8 cellular contexts compared by ENCODE assay signal in genomic region chrX:39821011-39821708, GRCh38.
A peak's percentile ranks its signal among the peaks of the same experiment; 100 is the strongest.
DNase-seq lines count a peak whose midpoint lies in the region; ATAC-seq and TF ChIP-seq lines count a peak whose summit lies in the region.

No MANE protein-coding gene starts in this region.

- CTCF ChIA-PET in HEK293 (lab: Yijun Ruan, JAX) = no interaction called here

- peak; percentile 53 for DNase-seq in activated CD8-positive, alpha-beta memory T cell treated with anti-CD3 and anti-CD28 coated beads, Interleukin-2, amount 50 U/mL, for 4 hours
- DNase-seq in right cardiac atrium = peak; percentile 37 to 82 (median 79)
- DNase-seq in stimulated activated CD4-positive, alpha-beta T cell treated with anti-CD3 and anti-CD28 coated beads, Interleukin-4, amount 100 ng/mL, for 1 hour = peak; percentile 59
- no peak for DNase-seq in MM.1S
- no peak for DNase-seq in Kasumi-1 (lab: John Stamatoyannopoulos, UW)

- intact Hi-C loops in right cardiac atrium (cut with DNase I) = no loop called here

- H3K4me3 ChIP-seq in ACC112 (ENCODE audit: low read depth, low read length) (peak overlapping the region; percentile 74), HEK293 (ENCODE audit: low read depth, low read length) (peak overlapping the region; percentile 23), right cardiac atrium (ENCODE audit: low read length) (peak overlapping the region; percentile 83), MM.1S (ENCODE audit: low read length) (no peak overlapping the region)

- 2% methylated on average over 87 of the region's 88 CpGs for WGBS in right cardiac atrium

- H3K27ac ChIP-seq in ACC112 (ENCODE audit: low read depth, low read length) (no peak overlapping the region; the same call in 1 of the 2 replicates), HEK293 (ENCODE audit: extremely low read depth, low read depth, low read length) (no peak overlapping the region; the same call in 1 of the 2 replicates), right cardiac atrium (ENCODE audit: low read length) (no peak overlapping the region), MM.1S (ENCODE audit: low read length) (no peak overlapping the region)

- no peak overlapping the region for H3K4me2 ChIP-seq in MM.1S (ENCODE audit: low read depth, low read length)

- no peaks in the 10 kb centered on the region for H4K20me1 ChIP-seq in MM.1S (ENCODE audit: insufficient read depth, low read length)

- H3K27me3 ChIP-seq in ACC112 (ENCODE audit: insufficient read depth, low read length) = no peaks in the 10 kb centered on the region
- H3K27me3 ChIP-seq in right cardiac atrium (ENCODE audit: control insufficient read depth, insufficient read depth) = no peaks in the 10 kb centered on the region
- H3K27me3 ChIP-seq in MM.1S (replicated peaks; ENCODE audit: insufficient read depth, low read length) = no peaks in the 10 kb centered on the region

- ATAC-seq in right cardiac atrium (peak; percentile 48 to 66), GM19467 (IDR thresholded peaks at IDR 0.05; ENCODE audit: unreplicated experiment) (no peak)

- POLR2A ChIA-PET in HEK293 (lab: Yijun Ruan, JAX) = no interaction called here

- H3K9me3 ChIP-seq in HEK293 (ENCODE audit: control insufficient read depth, insufficient read depth, low read depth, low read length) (no peaks in the 10 kb centered on the region; the same call in 1 of the 2 replicates), right cardiac atrium (ENCODE audit: control insufficient read depth, low read length) (no peaks in the 10 kb centered on the region), MM.1S (replicated peaks; ENCODE audit: insufficient read depth, low read length) (no peaks in the 10 kb centered on the region)

- peak overlapping the region; percentile 38 for H2AFZ ChIP-seq in ACC112 (ENCODE audit: low read length, unreplicated experiment)
- H2AFZ ChIP-seq in MM.1S (ENCODE audit: low read length) = no peak overlapping the region

- no peak overlapping the region for H3K9ac ChIP-seq in MM.1S (ENCODE audit: low read length)

- no peaks in the 10 kb centered on the region for H3K9me2 ChIP-seq in MM.1S (replicated peaks; ENCODE audit: insufficient read depth, low read length)

- H3K79me2 ChIP-seq in ACC112 (ENCODE audit: control insufficient read depth, insufficient read depth, low read length, unreplicated experiment) (no peaks in the 10 kb centered on the region), MM.1S (ENCODE audit: low read length) (no peaks in the 10 kb centered on the region)

- no peaks in the 10 kb centered on the region for H3F3A ChIP-seq in MM.1S (ENCODE audit: insufficient read depth, low read length)

- peaks cover 9% of the 10 kb centered on the region for H3K4me1 ChIP-seq in ACC112 (ENCODE audit: control insufficient read depth, insufficient read depth, low read length, unreplicated experiment)
- H3K4me1 ChIP-seq in HEK293 (ENCODE audit: control insufficient read depth, insufficient read depth, low read length) = no peaks in the 10 kb centered on the region
- no peaks in the 10 kb centered on the region for H3K4me1 ChIP-seq in right cardiac atrium (ENCODE audit: control insufficient read depth, insufficient read depth, low read length)
- no peaks in the 10 kb centered on the region for H3K4me1 ChIP-seq in MM.1S (ENCODE audit: low read length)

- H3K36me3 ChIP-seq in ACC112 (ENCODE audit: insufficient read depth, low read length) (no peaks in the 10 kb centered on the region), HEK293 (ENCODE audit: control insufficient read depth in 2 of 2, insufficient read depth in 1 of 2, low read length in 2 of 2) (no peaks in the 10 kb centered on the region), MM.1S (replicated peaks; ENCODE audit: insufficient read depth, low read length) (no peaks in the 10 kb centered on the region)

- no peak for TF ChIP-seq CTCF in HEK293 (tag by site-specific recombination; IDR thresholded peaks at IDR 0.05)
- no peak for TF ChIP-seq CTCF in MM.1S (IDR thresholded peaks at IDR 0.05; ENCODE audit: low read length)

TF ChIP-seq in HEK293, 187 proteins besides CTCF, POLR2A, EP300 and RAD21:
- TF ChIP-seq ZNF324 (tag by site-specific recombination; IDR thresholded peaks at IDR 0.05) (no peak), ZNF175 (tag by site-specific recombination; IDR thresholded peaks at IDR 0.05) (no peak), ZNF146 (tag by site-specific recombination; IDR thresholded peaks at IDR 0.05) (no peak), ZNF366 (tag by site-specific recombination; conservative IDR thresholded peaks at IDR 0.05) (no peak), ZNF362 (tag by site-specific recombination; IDR thresholded peaks at IDR 0.05) (no peak), ZNF121 (tag by site-specific recombination; IDR thresholded peaks at IDR 0.05) (no peak), ZNF621 (tag by site-specific recombination; IDR thresholded peaks at IDR 0.05) (no peak), ZNF513 (tag by site-specific recombination; IDR thresholded peaks at IDR 0.05) (no peak), ZNF501 (tag by site-specific recombination; IDR thresholded peaks at IDR 0.05) (no peak), ZNF529 (tag by site-specific recombination; IDR thresholded peaks at IDR 0.05; ENCODE audit: insufficient replicate concordance) (no peak), ZNF530 (tag by site-specific recombination; IDR thresholded peaks at IDR 0.05; ENCODE audit: low read depth) (no peak), ZBTB17 (tag by site-specific recombination; IDR thresholded peaks at IDR 0.05) (no peak), ZNF548 (tag by site-specific recombination; IDR thresholded peaks at IDR 0.05) (no peak)
TF ChIP-seq in HEK293: peak in this region for 0.

Comparison
In these comparisons a context has a peak if more than half of its experiments do, and no peak if none do; other contexts are left out.
1. DNase-seq: peak in activated CD8-positive, alpha-beta memory T cell treated with anti-CD3 and anti-CD28 coated beads, Interleukin-2, amount 50 U/mL, for 4 hours (single experiment), right cardiac atrium (3 of 3) and stimulated activated CD4-positive, alpha-beta T cell treated with anti-CD3 and anti-CD28 coated beads, Interleukin-4, amount 100 ng/mL, for 1 hour (single experiment); none in MM.1S (single experiment) and Kasumi-1 (0 of 2).